In genomic region chrX:65596270-65596669, GRCh38 we compare ENCODE assay signal across 8 cellular contexts.
A peak's percentile ranks its signal among the peaks of the same experiment; 100 is the strongest.
DNase-seq lines count a peak whose midpoint lies in the region; ATAC-seq, FAIRE-seq and TF ChIP-seq lines count a peak whose summit lies in the region.

No MANE protein-coding gene starts in this region.

- TF ChIP-seq POLR2A in HepG2 (IDR thresholded peaks at IDR 0.05; ENCODE audit: insufficient read depth in 1 of 2, low read depth in 2 of 2, low read length in 2 of 2), result no peak

- in situ Hi-C loops in HepG2 (cut with HindIII; ENCODE audit: extremely low pct_ligation_motif_present, low pct_unique_long_range_greater_than_20kb), result loop anchor here (25.0 kb wide), 1 partner anchor 1141 kb away; no protein-coding TSS in a partner anchor

- H3K27me3 Mint-ChIP-seq in osteocyte (ENCODE audit: unreplicated experiment) (peaks cover 2% of the 10 kb centered on the region), nephron progenitor cell (ENCODE audit: low read depth, poor library complexity) (peaks cover 6% of the 10 kb centered on the region)

- H3K9me3 Mint-ChIP-seq in osteocyte (ENCODE audit: unreplicated experiment) (no peaks in the 10 kb centered on the region), nephron progenitor cell (peaks cover 48% of the 10 kb centered on the region)

- H3K27ac Mint-ChIP-seq in osteocyte (ENCODE audit: unreplicated experiment), result peak overlapping the region; percentile 89
- no peak overlapping the region for H3K27ac Mint-ChIP-seq in nephron progenitor cell

- BruUV-seq in HepG2 (replicated peaks; lab: Mats Ljungman, UMichigan), result no TSS peak

- peaks cover 24% of the 10 kb centered on the region for H3K4me1 Mint-ChIP-seq in osteocyte (ENCODE audit: unreplicated experiment)
- peaks cover 17% of the 10 kb centered on the region for H3K4me1 Mint-ChIP-seq in nephron progenitor cell

- TF ChIP-seq RAD21 in liver (IDR thresholded peaks at IDR 0.05), result no peak
- no peak for TF ChIP-seq RAD21 in HepG2 (CRISPR knock-in tag; IDR thresholded peaks at IDR 0.05)

- DNase-seq in HepG2 (ENCODE audit: low spot score) (no peak), dedifferentiated amniotic fluid mesenchymal stem cell (ENCODE audit: extremely low spot score) (peak; percentile 36), osteocyte (ENCODE audit: extremely low spot score, unreplicated experiment) (no peak), nephron progenitor cell (no peak), posterior cingulate gyrus (no peak)
- DNase-seq in activated CD4-positive, alpha-beta T cell treated with anti-CD3 and anti-CD28 coated beads for 1 hour, result peak; percentile 40

- TF ChIP-seq EP300 in HepG2 (IDR thresholded peaks at IDR 0.05; ENCODE audit: low read depth in 2 of 2, low read length in 2 of 2), result no peak
- TF ChIP-seq EP300 in HepG2 (CRISPR knock-in tag; IDR thresholded peaks at IDR 0.05; ENCODE audit: borderline replicate concordance), result no peak

- H3K4me3 ChIP-seq in liver (ENCODE audit: low read depth in 1 of 3, low read length in 3 of 3) (no peak overlapping the region), HepG2 (replicated peaks in 1 of 3; ENCODE audit: insufficient read depth in 1 of 3, low read depth in 2 of 3, low read length in 3 of 3) (no peak overlapping the region)

- H3K27me3 ChIP-seq in liver (ENCODE audit: control insufficient read depth in 4 of 4, insufficient read depth in 4 of 4, low read length in 3 of 4), result no peaks in the 10 kb centered on the region
- H3K27me3 ChIP-seq in HepG2 (ENCODE audit: control insufficient read depth in 1 of 2, insufficient read depth in 2 of 2, low read length in 2 of 2), result no peaks in the 10 kb centered on the region

- no peaks in the 10 kb centered on the region for H3K9me3 ChIP-seq in liver (ENCODE audit: control insufficient read depth in 4 of 4, low read length in 3 of 4)
- H3K9me3 ChIP-seq in HepG2 (ENCODE audit: low read length), result no peaks in the 10 kb centered on the region

- CTCF ChIA-PET in HepG2 (lab: Yijun Ruan, JAX; ENCODE audit: low intra/inter-chr PET ratio, low total read pairs), result interaction anchor here (1.3 kb wide), 1 partner anchor 1135 kb away, joined by 3 read pairs; no protein-coding TSS in a partner anchor

- FAIRE-seq in HepG2 (lab: Jason Lieb, UNC), result no peak

- H3K9ac ChIP-seq in liver (ENCODE audit: low read depth in 1 of 2, low read length in 2 of 2), result peak overlapping the region in 1 of 2 donors; percentile 47
- H3K9ac ChIP-seq in HepG2 (ENCODE audit: insufficient read depth, low read depth, low read length), result no peak overlapping the region

- no peaks in the 10 kb centered on the region for H3K36me3 Mint-ChIP-seq in osteocyte (ENCODE audit: unreplicated experiment)
- no peaks in the 10 kb centered on the region for H3K36me3 Mint-ChIP-seq in nephron progenitor cell (ENCODE audit: low read depth)

- no peak overlapping the region for H3K4me2 ChIP-seq in HepG2 (ENCODE audit: low read depth, low read length)

- H3K4me1 ChIP-seq in liver (ENCODE audit: control insufficient read depth in 4 of 4, insufficient read depth in 4 of 4, low read length in 3 of 4) (no peaks in the 10 kb centered on the region), HepG2 (ENCODE audit: insufficient read depth, low read length) (no peaks in the 10 kb centered on the region)

- H3K4me3 Mint-ChIP-seq in osteocyte (ENCODE audit: unreplicated experiment) (no peak overlapping the region), nephron progenitor cell (no peak overlapping the region)

- ATAC-seq in HepG2 (no peak), HG03469 (IDR thresholded peaks at IDR 0.05; ENCODE audit: unreplicated experiment) (peak; percentile 56)

- TF ChIP-seq CTCF in liver (IDR thresholded peaks at IDR 0.05; ENCODE audit: low read depth, low read length, missing input control) (no peak), HepG2 (CRISPR knock-in tag; IDR thresholded peaks at IDR 0.05) (no peak), osteocyte (IDR thresholded peaks at IDR 0.05) (no peak), nephron progenitor cell (IDR thresholded peaks at IDR 0.05) (no peak)

- POLR2A ChIA-PET in HepG2 (lab: Yijun Ruan, JAX), result no interaction called here

- H3K27ac ChIP-seq in liver (ENCODE audit: low read depth in 1 of 2, low read length in 2 of 2), result peak overlapping the region; percentile 36 to 61
- no peak overlapping the region for H3K27ac ChIP-seq in HepG2 (ENCODE audit: extremely low read length, insufficient read depth, low read length)

- H3K36me3 ChIP-seq in liver (ENCODE audit: control insufficient read depth in 4 of 4, insufficient read depth in 3 of 4, low read depth in 1 of 4, low read length in 3 of 4) (no peaks in the 10 kb centered on the region), HepG2 (replicated peaks in 1 of 2; ENCODE audit: control insufficient read depth in 1 of 2, insufficient read depth in 2 of 2, low read length in 2 of 2) (no peaks in the 10 kb centered on the region)

- H2AFZ ChIP-seq in HepG2 (ENCODE audit: low read length), result no peak overlapping the region

- intact Hi-C loops in HepG2 (cut with micrococcal nuclease; ENCODE audit: unreplicated experiment), result loop anchor here (5.0 kb wide), 1 partner anchor 391 kb away; no protein-coding TSS in a partner anchor
- intact Hi-C loops in posterior cingulate gyrus (cut with DNase I), result no loop called here

- WGBS in liver, result 61% methylated on average over 2 of the region's 2 CpGs
- WGBS in HepG2 (ENCODE audit: low lambda C conversion rate), result 0% methylated on average over 1 of the region's 2 CpGs

- H3K79me2 ChIP-seq in HepG2 (ENCODE audit: insufficient read depth, low read length), result no peaks in the 10 kb centered on the region

- no peaks in the 10 kb centered on the region for H4K20me1 ChIP-seq in HepG2 (ENCODE audit: insufficient read depth, low read length)

TF ChIP-seq in liver, 16 proteins besides CTCF, POLR2A, EP300 and RAD21:
- TF ChIP-seq HNF4A (conservative IDR thresholded peaks at IDR 0.05) (no peak), JUND (IDR thresholded peaks at IDR 0.05) (peak in 1 of 2 donors; percentile 9), SP1 (IDR thresholded peaks at IDR 0.05) (no peak), NR2F2 (IDR thresholded peaks at IDR 0.05) (no peak), GABPA (IDR thresholded peaks at IDR 0.05 in 1 of 2, conservative IDR thresholded peaks at IDR 0.05 in 1 of 2) (no peak)

TF ChIP-seq in HepG2, 621 proteins besides CTCF, POLR2A, EP300 and RAD21:
- TF ChIP-seq FOSL2 (CRISPR knock-in tag; IDR thresholded peaks at IDR 0.05) (no peak), RBM39 (IDR thresholded peaks at IDR 0.05; ENCODE audit: low read depth, low read length, poor library complexity, severe bottlenecking) (no peak), ZNF564 (CRISPR knock-in tag; IDR thresholded peaks at IDR 0.05) (no peak), MXD4 (CRISPR knock-in tag; IDR thresholded peaks at IDR 0.05) (no peak), GMEB2 (CRISPR knock-in tag; IDR thresholded peaks at IDR 0.05; ENCODE audit: low read depth) (no peak)

Comparison
In these comparisons a context has a peak if more than half of its experiments do, and no peak if none do; other contexts are left out.
1. DNase-seq: peak in activated CD4-positive, alpha-beta T cell treated with anti-CD3 and anti-CD28 coated beads for 1 hour (single experiment) and dedifferentiated amniotic fluid mesenchymal stem cell (single experiment); none in HepG2 (single experiment), osteocyte (single experiment), nephron progenitor cell (single experiment) and posterior cingulate gyrus (0 of 10).